8 cellular contexts compared by ENCODE assay signal in the genomic region with DNA sequence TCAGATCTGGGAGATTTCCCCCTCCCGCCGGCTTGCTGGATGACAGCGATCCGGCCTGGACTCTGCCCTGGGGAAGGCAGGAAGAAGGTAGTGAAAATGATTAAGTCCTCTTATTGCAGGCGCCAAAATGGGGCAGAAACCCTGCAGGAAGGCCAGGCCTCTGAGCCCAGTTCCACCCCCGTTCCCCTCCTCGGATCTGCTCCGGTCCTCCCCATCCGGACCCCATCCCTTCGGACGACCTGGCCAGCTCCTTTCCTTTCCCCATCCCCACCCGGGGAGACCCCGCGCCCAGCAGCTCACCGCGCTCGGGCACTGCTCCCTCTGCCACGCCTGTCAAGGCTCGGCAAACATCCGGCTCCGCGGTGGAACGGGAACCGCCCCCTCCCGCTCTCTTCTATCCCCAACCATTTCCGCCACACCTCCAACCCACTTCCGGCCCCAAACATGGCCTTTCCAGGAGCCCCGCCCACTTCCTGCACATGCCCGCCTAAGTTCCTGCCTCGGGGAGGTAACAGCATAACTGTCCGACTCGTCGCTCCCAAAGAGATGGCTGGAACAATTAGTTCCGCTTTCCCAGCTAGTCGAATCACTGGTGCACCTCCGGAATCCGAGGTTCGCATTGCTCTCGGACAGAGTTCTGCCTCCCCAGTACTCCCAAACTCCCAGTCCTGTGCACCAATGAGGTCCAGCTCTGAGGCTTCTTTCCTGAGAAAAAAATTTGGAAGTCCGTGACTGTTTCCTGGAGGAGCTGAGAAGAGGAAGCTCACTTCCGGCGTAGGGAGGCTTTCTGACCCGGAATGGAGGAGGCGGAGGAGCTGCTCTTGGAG. TPM values are rescaled to one million over a fixed set of nuclear protein-coding genes. Genes with fewer than 3 reads are reported as not detected.
A peak's percentile ranks its signal among the peaks of the same experiment; 100 is the strongest.
DNase-seq lines count a peak whose midpoint lies in the region; ATAC-seq and TF ChIP-seq lines count a peak whose summit lies in the region.

Gene ARHGAP1, minus strand, starts transcription at position 369 of the 827 bp plus-strand sequence. CDS start 4,512 bp downstream, outside the sequence.
Gene ZNF408, plus strand, starts transcription at position 781 of the 827 bp plus-strand sequence. Its CDS starts 17 bp downstream, at position 798.

- H3K27ac ChIP-seq in cardiac muscle cell = peak within 1 kb of the TSS; percentile 100
- peak within 1 kb of the TSS; percentile 93 for H3K27ac ChIP-seq in parathyroid adenoma
- H3K27ac ChIP-seq in transverse colon = peak within 1 kb of the TSS; percentile 91 to 95 (median 92)

- H2AFZ ChIP-seq in parathyroid adenoma = peak within 1 kb of the TSS; percentile 86

- peaks cover 6% of the 10 kb centered on the region for H3K79me2 ChIP-seq in parathyroid adenoma

- no peaks in the 10 kb centered on the region for H3K9me3 ChIP-seq in adipocyte (ENCODE audit: control insufficient read depth, low read length)
- H3K9me3 ChIP-seq in cardiac muscle cell (ENCODE audit: low read depth) = no peaks in the 10 kb centered on the region
- no peaks in the 10 kb centered on the region for H3K9me3 ChIP-seq in parathyroid adenoma (ENCODE audit: control insufficient read depth, low read length)
- H3K9me3 ChIP-seq in transverse colon = no peaks in the 10 kb centered on the region

- TF ChIP-seq EP300 in transverse colon (IDR thresholded peaks at IDR 0.05; ENCODE audit: low read depth) = no peak

- peaks cover 41% of the 10 kb centered on the region for H3K36me3 ChIP-seq in adipocyte (ENCODE audit: control insufficient read depth, insufficient read depth, low read length, severe bottlenecking)
- H3K36me3 ChIP-seq in cardiac muscle cell = peaks cover 12% of the 10 kb centered on the region
- H3K36me3 ChIP-seq in parathyroid adenoma (ENCODE audit: control insufficient read depth, insufficient read depth, low read length) = no peaks in the 10 kb centered on the region
- H3K36me3 ChIP-seq in transverse colon = peaks cover 0 to 38% (median 16%) of the 10 kb centered on the region in 4 donors

- H3K9ac ChIP-seq in adipocyte (ENCODE audit: low read length) (peak within 1 kb of the TSS; percentile 99), parathyroid adenoma (peak within 1 kb of the TSS; percentile 14)

- in situ Hi-C loops in transverse colon (cut with MboI; ENCODE audit: low pct_ligation_motif_present in 1 of 4, low pct_unique_long_range_greater_than_20kb in 1 of 4, low sequenced_read_pairs in 3 of 4) = no loop called here

- peak; percentile 99 for DNase-seq in NCI-H1436 (lab: John Stamatoyannopoulos, UW)
- DNase-seq in T follicular helper cell (ENCODE audit: low read depth) = peak; percentile 99
- peak; percentile 100 for DNase-seq in adipocyte (ENCODE audit: low read depth)
- DNase-seq in cardiac muscle cell (ENCODE audit: low read depth in 1 of 2, low spot score in 1 of 2) = peak; percentile 99
- peak; percentile 100 for DNase-seq in transverse colon

- no peaks in the 10 kb centered on the region for H3K27me3 ChIP-seq in adipocyte (replicated peaks; ENCODE audit: control insufficient read depth, insufficient read depth, low read length)
- no peaks in the 10 kb centered on the region for H3K27me3 ChIP-seq in cardiac muscle cell
- H3K27me3 ChIP-seq in parathyroid adenoma (ENCODE audit: control insufficient read depth, insufficient read depth, low read length) = no peaks in the 10 kb centered on the region
- no peaks in the 10 kb centered on the region for H3K27me3 ChIP-seq in transverse colon

- TF ChIP-seq POLR2A in transverse colon (IDR thresholded peaks at IDR 0.05) = peak; percentile 97

- WGBS in transverse colon (ENCODE audit: low coverage in 1 of 2), 2 donors = 0 to 1% methylated on average over 4 to 44 of the region's 44 CpGs

- TF ChIP-seq CTCF in GM12875 (IDR thresholded peaks at IDR 0.05; ENCODE audit: borderline replicate concordance, insufficient read depth, low read depth, low read length) = no peak
- no peak for TF ChIP-seq CTCF in cardiac muscle cell (IDR thresholded peaks at IDR 0.05; ENCODE audit: low read depth, low read length)
- TF ChIP-seq CTCF in parathyroid adenoma (IDR thresholded peaks at IDR 0.05) = no peak
- no peak for TF ChIP-seq CTCF in transverse colon (IDR thresholded peaks at IDR 0.05)

- peak within 1 kb of the TSS; percentile 83 for H3K4me2 ChIP-seq in parathyroid adenoma (ENCODE audit: low read length)

- intact Hi-C loops in transverse colon (cut with DNase I; ENCODE audit: low total_unique reads) = no loop called here

- H3K4me1 ChIP-seq in adipocyte (ENCODE audit: control insufficient read depth, insufficient read depth, low read length) (peaks cover 45% of the 10 kb centered on the region), cardiac muscle cell (ENCODE audit: low read depth) (peaks cover 32% of the 10 kb centered on the region), parathyroid adenoma (no peaks in the 10 kb centered on the region), transverse colon (peaks cover 16 to 53% (median 42%) of the 10 kb centered on the region in 4 donors)

- peak within 1 kb of the TSS; percentile 90 for H3K4me3 ChIP-seq in GM12875 (ENCODE audit: low read depth, low read length)
- peak within 1 kb of the TSS; percentile 99 for H3K4me3 ChIP-seq in adipocyte (ENCODE audit: low read length)
- H3K4me3 ChIP-seq in cardiac muscle cell = peak within 1 kb of the TSS; percentile 97
- peak within 1 kb of the TSS; percentile 90 for H3K4me3 ChIP-seq in parathyroid adenoma (ENCODE audit: low read depth, low read length)
- H3K4me3 ChIP-seq in transverse colon = peak within 1 kb of the TSS; percentile 67 to 100 (median 99)

- peak; percentile 92 for ATAC-seq in HG02798 (IDR thresholded peaks at IDR 0.05; ENCODE audit: poor library complexity, unreplicated experiment)

RNA-seq across cellular contexts. Expression of gene ARHGAP1, which starts in this region (rescaled TPM):
- total RNA-seq in cardiac muscle cell = 59.3 and 76.9 TPM in 2 replicates
- polyA plus RNA-seq in cardiac muscle cell = 108 and 149 TPM in 2 replicates
- total RNA-seq in transverse colon = 10 to 100 TPM; 48.6 to 69.5 (median 50.9) TPM

RNA-seq across cellular contexts. Expression of gene ZNF408, which starts in this region (rescaled TPM):
- total RNA-seq in cardiac muscle cell (15.4 and 23.7 TPM in 2 replicates), transverse colon (10 to 100 TPM in 2 of 4 donors, 1 to 10 TPM in 2; 6.0 to 19.3 (median 10.0) TPM)
- 16.8 and 23.1 TPM in 2 replicates for polyA plus RNA-seq in cardiac muscle cell

Comparison
In these comparisons a context has a peak if more than half of its experiments do, and no peak if none do; other contexts are left out.
1. Peak in every context shown above with its lines: DNase-seq, ATAC-seq, H3K4me3 ChIP-seq and H3K27ac ChIP-seq.